16 cellular contexts compared by ENCODE assay signal in genomic region chr10:60645928-60646433, GRCh38.
"Had no signal": no experiment of that assay in that cellular context is flagged by ENCODE, and none has a peak within 500 bp of the region (broad histone marks: within the 10 kb centered on the region; RNA-seq: fewer than 3 reads in every experiment).

No MANE protein-coding gene starts in this region.

- H3K27ac ChIP-seq: prostate gland, spleen, stomach, vagina, WERI-Rb-1 had no signal

- H3K27me3 ChIP-seq: spleen, stomach, vagina had no signal

- DNase-seq: activated CD4-positive, alpha-beta T cell treated with anti-CD3 and anti-CD28 coated beads, Interleukin-2, amount 50 U/mL, for 48 hours; activated effector memory CD4-positive, alpha-beta T cell treated with Interleukin-2 at 50 U/mL for 16 hours; activated T-cell treated with anti-CD3 and anti-CD28 coated beads, Interleukin-2, amount 50 U/mL, for 1 hour; amygdala; effector memory CD4-positive, alpha-beta T cell; foreskin melanocyte; head of caudate nucleus; left colon; right cardiac atrium; spleen; stomach; T-helper 17 cell; WERI-Rb-1 had no signal

- ATAC-seq: left colon, right cardiac atrium, T-helper 17 cell had no signal

- H3K9me3 ChIP-seq: prostate gland, spleen, stomach, vagina had no signal

- H3K4me3 ChIP-seq: lung, prostate gland, spleen, stomach, vagina had no signal

- H3K36me3 ChIP-seq: prostate gland, spleen, stomach, vagina, WERI-Rb-1 had no signal
